13 cellular contexts compared by ENCODE assay signal in the genomic region with DNA sequence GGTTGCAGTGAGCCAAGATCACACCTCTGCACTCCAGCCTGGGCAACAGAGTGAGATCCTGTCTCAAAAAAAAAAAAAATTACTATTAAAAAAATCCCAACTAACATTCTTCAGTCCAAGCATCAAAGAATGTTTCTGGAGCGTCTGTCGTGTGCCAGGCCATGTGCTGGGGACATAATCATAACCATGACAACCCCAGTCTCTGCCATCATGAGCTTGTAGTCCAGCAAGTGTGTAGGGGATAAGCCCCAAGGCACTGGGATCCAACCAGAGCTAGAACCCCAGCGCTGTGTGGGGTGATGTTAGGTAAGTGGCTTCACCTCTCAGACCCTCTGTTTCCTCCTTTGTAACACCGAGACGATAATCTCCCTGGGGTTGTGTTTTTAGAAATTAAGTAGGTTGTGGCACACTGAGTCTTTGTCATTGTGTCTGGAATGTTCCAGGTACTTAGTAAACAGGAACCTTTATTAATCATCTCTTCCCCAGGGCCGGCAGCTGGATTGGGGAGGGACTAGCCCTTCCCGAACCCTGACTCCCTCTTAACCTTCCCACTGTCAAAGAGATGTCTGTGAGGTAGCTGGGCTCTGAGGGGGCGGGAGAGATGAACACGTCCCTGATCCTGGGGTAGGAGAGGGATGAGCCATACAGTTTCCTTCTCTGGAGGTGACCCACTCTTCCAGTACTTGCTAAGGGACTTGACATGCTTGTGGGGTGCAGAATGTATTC. TPM values are rescaled to one million over a fixed set of nuclear protein-coding genes. Genes with fewer than 3 reads are reported as not detected.
DNase-seq lines count a peak whose midpoint lies in the region; ATAC-seq and TF ChIP-seq lines count a peak whose summit lies in the region.
"Had no signal": no experiment of that assay in that cellular context is flagged by ENCODE, and none has a peak within 500 bp of the region (broad histone marks: within the 10 kb centered on the region; RNA-seq: fewer than 3 reads in every experiment).

No MANE protein-coding gene starts in this region.

- no peak overlapping the region for H2AFZ ChIP-seq in IMR-90 (replicated peaks; ENCODE audit: low read length, poor library complexity)

- H4K20me1 ChIP-seq in IMR-90 (ENCODE audit: insufficient read depth, low read length) = peaks cover 13% of the 10 kb centered on the region; the same call in 1 of the 2 replicates

- no TSS peak for BruUV-seq in IMR-90 (replicated peaks; lab: Mats Ljungman, UMichigan)

- peak overlapping the region; percentile 16 for H2AK9ac ChIP-seq in IMR-90 (replicated peaks; ENCODE audit: low read depth, low read length, poor library complexity)

- intact Hi-C loops in IMR-90 (cut with micrococcal nuclease) = no loop called here
- intact Hi-C loops in spleen (cut with DNase I; ENCODE audit: low total_unique reads) = no loop called here

- no peak overlapping the region for H3K4ac ChIP-seq in IMR-90 (ENCODE audit: low read depth, low read length)

- peaks cover 28 to 86% of the 10 kb centered on the region in 2 experiments for H3K79me1 ChIP-seq in IMR-90 (ENCODE audit: low read depth in 1 of 2, low read length in 2 of 2)

- H3K18ac ChIP-seq in IMR-90 (ENCODE audit: low read depth, low read length) = no peak overlapping the region

- peaks cover 9% of the 10 kb centered on the region for H3K4me1 ChIP-seq in IMR-90 (ENCODE audit: control insufficient read depth, insufficient read depth, low read length)
- peaks cover 36 to 80% (median 57%) of the 10 kb centered on the region in 6 donors for H3K4me1 ChIP-seq in spleen

- no peak overlapping the region for H2BK5ac ChIP-seq in IMR-90 (ENCODE audit: low read depth, low read length, poor library complexity, severe bottlenecking)

- H2BK20ac ChIP-seq in IMR-90 (ENCODE audit: low read depth, low read length) = no peak overlapping the region

- peaks cover 20% of the 10 kb centered on the region; the same call in 1 of the 2 replicates for H3K9me1 ChIP-seq in IMR-90 (ENCODE audit: insufficient read depth, low read length)

- WGBS in IMR-90 (ENCODE audit: extremely low coverage in 2 of 2, insufficient read length in 1 of 2), 2 experiments = no CpG with 5 or more reads among the region's 9 CpGs
- WGBS in spleen, 5 donors = 62 to 84% (median 70%) methylated on average over 9 of the region's 9 CpGs

- DNase-seq in IMR-90 (peak; percentile 41), cardiac fibroblast (ENCODE audit: low read depth in 2 of 2) (peak; percentile 41 to 76), kidney glomerular epithelial cell (lab: John Stamatoyannopoulos, UW) (peak; percentile 4), spleen (no peak), superior temporal gyrus (ENCODE audit: extremely low spot score) (no peak), NCI-H748 (lab: John Stamatoyannopoulos, UW; ENCODE audit: unreplicated experiment) (no peak), foreskin melanocyte (no peak)
- DNase-seq: CD4-positive, alpha-beta memory T cell; NCI-H345; stimulated activated CD4-positive, alpha-beta T cell treated with anti-CD3 and anti-CD28 coated beads, Interleukin-4, amount 100 ng/mL, for 4 hours had no signal

- H2BK120ac ChIP-seq in IMR-90 (ENCODE audit: low read depth, low read length) = no peak overlapping the region

- H3K27ac ChIP-seq in IMR-90 (ENCODE audit: insufficient read depth, low read length) (0 out of 2 replicates have a peak overlapping the region, but pooled peaks have one; percentile 9), spleen (peak overlapping the region in 5 of 8 donors; percentile 33 to 96 (median 94))
- H3K27ac ChIP-seq: KMS-11 had no signal

- CTCF ChIA-PET in IMR-90 (lab: Yijun Ruan, JAX) = no interaction called here

- peak overlapping the region; percentile 59 for H3K23ac ChIP-seq in IMR-90 (ENCODE audit: low read depth, low read length)

- H4K91ac ChIP-seq in IMR-90 (ENCODE audit: insufficient read depth, low read depth, low read length) = no peak overlapping the region

- no peak overlapping the region for H3K9ac ChIP-seq in IMR-90 (ENCODE audit: low read depth, low read length)
- H3K9ac ChIP-seq: KMS-11 had no signal

- ATAC-seq in IMR-90 (ENCODE audit: low read depth) (no peak), GM21786 (IDR thresholded peaks at IDR 0.05; ENCODE audit: unreplicated experiment) (no peak)
- ATAC-seq: activated CD4-positive, CD25-positive, alpha-beta regulatory T cell treated with anti-CD3 and anti-CD28 coated beads, Interleukin-2, amount 50 U/mL, for 24 hours had no signal

- in situ Hi-C loops in IMR-90 (cut with MboI; ENCODE audit: low sequenced_read_pairs) = no loop called here

- peak overlapping the region; percentile 5 for H3K4me2 ChIP-seq in IMR-90 (ENCODE audit: low read depth, low read length)
- H3K4me2 ChIP-seq: KMS-11 had no signal

- TF ChIP-seq POLR2A in IMR-90 (IDR thresholded peaks at IDR 0.05; ENCODE audit: low read depth, low read length) (no peak), spleen (IDR thresholded peaks at IDR 0.05) (no peak)

- H4K8ac ChIP-seq in IMR-90 (ENCODE audit: low read depth in 2 of 2, low read length in 2 of 2) = no peak overlapping the region

- H3K9me3 ChIP-seq in IMR-90 (ENCODE audit: control insufficient read depth, insufficient read depth, low read length) = no peaks in the 10 kb centered on the region
- no peaks in the 10 kb centered on the region for H3K9me3 ChIP-seq in spleen

- 0 out of 2 replicates have a peak overlapping the region, but pooled peaks have one; percentile 35 for H2AK5ac ChIP-seq in IMR-90 (ENCODE audit: low read depth, low read length)

- no peak overlapping the region for H3K4me3 ChIP-seq in IMR-90 (ENCODE audit: insufficient read depth, low read depth, low read length)
- H3K4me3 ChIP-seq in cardiac fibroblast (replicated peaks in 1 of 2; ENCODE audit: low read depth in 2 of 2, low read length in 2 of 2) = peak overlapping the region; percentile 23 to 35
- H3K4me3 ChIP-seq in spleen = peak overlapping the region in 1 of 8 donors; percentile 84

- H3K36me3 ChIP-seq in IMR-90 (ENCODE audit: control insufficient read depth, insufficient read depth, low read length) = peaks cover 31% of the 10 kb centered on the region
- H3K36me3 ChIP-seq in spleen = peaks cover 0 to 49% (median 26%) of the 10 kb centered on the region in 6 donors

- no peak overlapping the region for H4K5ac ChIP-seq in IMR-90 (ENCODE audit: low read depth, low read length)

- H2BK15ac ChIP-seq in IMR-90 (ENCODE audit: low read depth, low read length) = no peak overlapping the region

- no peak overlapping the region for H3K56ac ChIP-seq in IMR-90 (ENCODE audit: extremely low read depth, insufficient read depth, low read length)

- dilution Hi-C loops in IMR-90 (cut with HindIII; ENCODE audit: low sequenced_read_pairs, unreplicated experiment) = no loop called here

- TF ChIP-seq CTCF in IMR-90 (conservative IDR thresholded peaks at IDR 0.05; ENCODE audit: low read depth, low read length) (no peak), cardiac fibroblast (IDR thresholded peaks at IDR 0.05; ENCODE audit: low read depth, low read length) (no peak), spleen (IDR thresholded peaks at IDR 0.05 in 8 of 11, conservative IDR thresholded peaks at IDR 0.05 in 3 of 11) (no peak)

- POLR2A ChIA-PET in IMR-90 (lab: Charles Lee; ENCODE audit: unreplicated experiment) = interaction anchor here (0.5 to 0.6 kb wide), 2 partner anchors 28 to 31 kb away, joined by 3 to 4 read pairs; no protein-coding TSS in a partner anchor

- H3K14ac ChIP-seq in IMR-90 (replicated peaks; ENCODE audit: low read depth, low read length) = 0 out of 2 replicates have a peak overlapping the region, but pooled peaks have one; percentile 19

- H3K27me3 ChIP-seq in IMR-90 (ENCODE audit: control insufficient read depth, insufficient read depth, low read length) (no peaks in the 10 kb centered on the region), spleen (replicated peaks in 1 of 7) (no peaks in the 10 kb centered on the region)

- no peak for TF ChIP-seq RAD21 in IMR-90 (IDR thresholded peaks at IDR 0.05; ENCODE audit: low read length)

TF ChIP-seq in IMR-90, 13 proteins besides CTCF, POLR2A, EP300 and RAD21:
- TF ChIP-seq CHD1 (IDR thresholded peaks at IDR 0.05; ENCODE audit: low read depth, low read length) = no peak
- TF ChIP-seq CEBPB (IDR thresholded peaks at IDR 0.05; ENCODE audit: low read depth, low read length) = no peak
- TF ChIP-seq NFE2L2 (IDR thresholded peaks at IDR 0.05; ENCODE audit: low read depth, low read length) = no peak
TF ChIP-seq in IMR-90: peak in this region for 0.

RNA-seq across cellular contexts. Expression of a gene that starts 5.2 kb away (rescaled TPM):
- total RNA-seq in IMR-90 (2012; rRNA removed) (7.7 and 8.6 TPM in 2 replicates), spleen (10 to 100 TPM; 11.1 to 39.2 (median 18.0) TPM)
- polyA plus RNA-seq in IMR-90 (2012; rRNA removed) (8.6 and 9.4 TPM in 2 replicates), spleen (10 to 100 TPM in 1 of 3 donors, 1 to 10 TPM in 2; 6.8 to 14.3 (median 8.6) TPM)
- 6.5 and 8.3 TPM in 2 replicates for polyA plus RNA-seq in IMR-90 (2012; cell fraction: cytosol; rRNA removed)
- polyA plus RNA-seq in IMR-90 (2012; cell fraction: nucleus; rRNA removed; ENCODE audit: low replicate concordance) = 6.8 and 11.6 TPM in 2 replicates

RNA-seq across cellular contexts. Expression of a gene that starts 5.4 kb away (rescaled TPM):
- total RNA-seq in IMR-90 (2012; rRNA removed) = 14.2 and 14.9 TPM in 2 replicates
- polyA plus RNA-seq in IMR-90 (2012; rRNA removed) = 23.2 and 23.5 TPM in 2 replicates
- 12.9 and 22.5 TPM in 2 replicates for polyA plus RNA-seq in IMR-90 (2012; cell fraction: cytosol; rRNA removed)
- 64.0 and 115 TPM in 2 replicates for polyA plus RNA-seq in IMR-90 (2012; cell fraction: nucleus; rRNA removed; ENCODE audit: low replicate concordance)
- 10 to 100 TPM; 23.0 to 40.2 (median 32.6) TPM for total RNA-seq in spleen
- 10 to 100 TPM; 18.4 to 33.8 (median 21.1) TPM for polyA plus RNA-seq in spleen

RNA-seq across cellular contexts. Expression of a gene that starts 28.2 kb away (rescaled TPM):
- total RNA-seq in IMR-90 (2012; rRNA removed) = 0.28 and 0.54 TPM in 2 replicates
- 4.9 and 5.4 TPM in 2 replicates for polyA plus RNA-seq in IMR-90 (2012; rRNA removed)
- polyA plus RNA-seq in IMR-90 (2012; cell fraction: cytosol; rRNA removed) = 4.2 and 5.8 TPM in 2 replicates
- 6.8 and 12.2 TPM in 2 replicates for polyA plus RNA-seq in IMR-90 (2012; cell fraction: nucleus; rRNA removed; ENCODE audit: low replicate concordance)
- total RNA-seq in spleen = 10 to 100 TPM in 3 of 7 donors, 1 to 10 TPM in 4; 6.0 to 16.2 (median 9.8) TPM
- 1 to 10 TPM; 5.2 to 6.8 (median 5.9) TPM for polyA plus RNA-seq in spleen

RNA-seq across cellular contexts. Expression of a gene that starts 28.9 kb away (rescaled TPM):
- total RNA-seq in IMR-90 (2012; rRNA removed) (28.3 and 30.3 TPM in 2 replicates), spleen (10 to 100 TPM; 52.9 to 76.9 (median 64.0) TPM)
- polyA plus RNA-seq in IMR-90 (2012; rRNA removed) (81.3 and 158 TPM in 2 replicates), spleen (10 to 100 TPM; 62.7 to 69.2 (median 67.4) TPM)
- polyA plus RNA-seq in IMR-90 (2012; cell fraction: cytosol; rRNA removed) = 89.7 and 101 TPM in 2 replicates
- polyA plus RNA-seq in IMR-90 (2012; cell fraction: nucleus; rRNA removed; ENCODE audit: low replicate concordance) = 76.5 and 101 TPM in 2 replicates

RNA-seq across cellular contexts. Expression of a gene that starts 31.6 kb away (rescaled TPM):
- total RNA-seq in IMR-90 (2012; rRNA removed) = 6.3 and 6.9 TPM in 2 replicates
- polyA plus RNA-seq in IMR-90 (2012; rRNA removed) = 29.0 and 29.8 TPM in 2 replicates
- polyA plus RNA-seq in IMR-90 (2012; cell fraction: cytosol; rRNA removed) = 45.8 and 88.1 TPM in 2 replicates
- polyA plus RNA-seq in IMR-90 (2012; cell fraction: nucleus; rRNA removed; ENCODE audit: low replicate concordance) = 107 and 168 TPM in 2 replicates
- total RNA-seq in spleen = 10 to 100 TPM; 12.1 to 27.4 (median 14.8) TPM
- 10 to 100 TPM in 1 of 3 donors, 1 to 10 TPM in 2; 3.2 to 10.6 (median 3.5) TPM for polyA plus RNA-seq in spleen

Comparison
In these comparisons a context has a peak if more than half of its experiments do, and no peak if none do; other contexts are left out.
1. DNase-seq: peak in IMR-90 (single experiment), cardiac fibroblast (2 of 2) and kidney glomerular epithelial cell (single experiment); none in spleen (single experiment), superior temporal gyrus (single experiment), NCI-H748 (single experiment) and foreskin melanocyte (single experiment).